ENCODE assay signal across 10 cellular contexts in the genomic region with DNA sequence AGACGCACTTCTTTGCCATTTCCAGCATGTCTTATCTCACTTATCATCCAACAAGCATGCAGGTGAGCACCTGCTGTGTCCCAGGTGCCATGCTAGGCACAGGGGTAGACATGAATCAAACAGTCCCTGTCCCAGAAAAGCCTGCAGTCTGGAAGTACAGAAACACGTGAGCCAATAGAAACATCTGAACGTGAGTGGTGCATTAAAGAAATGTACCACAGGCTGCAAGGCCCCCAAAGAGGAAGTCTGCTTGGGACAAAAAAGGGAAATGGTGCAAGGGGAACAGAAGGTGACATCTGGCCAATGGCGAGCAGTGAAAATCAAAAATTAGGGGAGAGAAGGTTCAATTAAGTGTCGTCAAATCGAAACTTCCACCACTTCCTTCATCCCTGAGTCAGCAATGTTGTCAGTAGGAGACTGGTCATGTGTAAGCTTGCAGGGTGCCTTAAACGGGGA. TPM values are rescaled to one million over a fixed set of nuclear protein-coding genes. Genes with fewer than 3 reads are reported as not detected.
DNase-seq lines count a peak whose midpoint lies in the region; ATAC-seq and TF ChIP-seq lines count a peak whose summit lies in the region.
"Had no signal": no experiment of that assay in that cellular context is flagged by ENCODE, and none has a peak within 500 bp of the region (broad histone marks: within the 10 kb centered on the region; RNA-seq: fewer than 3 reads in every experiment).

No MANE protein-coding gene starts in this region.

- H3K79me2 ChIP-seq in mesendoderm (ENCODE audit: control insufficient read depth, insufficient read depth, low read length), result no peaks in the 10 kb centered on the region

- H4K5ac ChIP-seq in mesendoderm (ENCODE audit: low read length), result no peak overlapping the region

- H3K36me3 Mint-ChIP-seq in activated CD4-positive, alpha-beta T cell treated with anti-CD3 and anti-CD28 coated beads, Interleukin-2, amount 10 ng/mL, durations not matched to agents 24 days and 14 days (ENCODE audit: low read depth), result no peaks in the 10 kb centered on the region
- no peaks in the 10 kb centered on the region for H3K36me3 Mint-ChIP-seq in brain
- no peaks in the 10 kb centered on the region for H3K36me3 Mint-ChIP-seq in stimulated activated effector memory CD8-positive, alpha-beta T cell treated with anti-CD3 and anti-CD28 coated beads, Interleukin-12 subunit alpha, Interleukin-12 subunit beta, amount 100 ng/mL, for 72 hours
- H3K36me3 Mint-ChIP-seq: T-cell had no signal

- H3K27me3 ChIP-seq in HL-60 (ENCODE audit: insufficient read depth, poor library complexity, severe bottlenecking) (no peaks in the 10 kb centered on the region), mesendoderm (ENCODE audit: insufficient read depth, low read length, poor library complexity) (no peaks in the 10 kb centered on the region)
- H3K27me3 ChIP-seq: cardiac muscle cell had no signal

- no peak overlapping the region for H3K56ac ChIP-seq in mesendoderm (ENCODE audit: low read length)

- peak; percentile 48 for DNase-seq in activated CD4-positive, alpha-beta T cell treated with anti-CD3 and anti-CD28 coated beads, Interleukin-2, amount 10 ng/mL, durations not matched to agents 24 days and 14 days
- no peak for DNase-seq in activated CD4-positive, alpha-beta T cell treated with anti-CD3 and anti-CD28 coated beads, Interleukin-2, amount 50 U/mL, for 1 hour
- DNase-seq in HL-60 (ENCODE audit: low read depth in 1 of 2, low spot score in 1 of 2) (peak; percentile 84 to 90), NCI-H2107 (lab: John Stamatoyannopoulos, UW) (no peak), mesendoderm (no peak), iPS-NIHi11 (ENCODE audit: low spot score) (no peak)
- DNase-seq in stimulated activated effector memory CD8-positive, alpha-beta T cell treated with anti-CD3 and anti-CD28 coated beads, Interleukin-12 subunit alpha, Interleukin-12 subunit beta, amount 100 ng/mL, for 72 hours (ENCODE audit: low spot score in 2 of 2), result no peak

- H3K27ac Mint-ChIP-seq in activated CD4-positive, alpha-beta T cell treated with anti-CD3 and anti-CD28 coated beads, Interleukin-2, amount 10 ng/mL, durations not matched to agents 24 days and 14 days, result no peak overlapping the region
- peak overlapping the region in 2 of 5 experiments; percentile 41 to 77 for H3K27ac Mint-ChIP-seq in brain
- H3K27ac Mint-ChIP-seq in stimulated activated effector memory CD8-positive, alpha-beta T cell treated with anti-CD3 and anti-CD28 coated beads, Interleukin-12 subunit alpha, Interleukin-12 subunit beta, amount 100 ng/mL, for 72 hours, result no peak overlapping the region
- H3K27ac Mint-ChIP-seq: T-cell had no signal

- no peak overlapping the region for H3K4ac ChIP-seq in mesendoderm (ENCODE audit: low read depth, low read length)

- intact Hi-C loops in activated CD4-positive, alpha-beta T cell treated with anti-CD3 and anti-CD28 coated beads, Interleukin-2, amount 10 ng/mL, durations not matched to agents 24 days and 14 days (cut with micrococcal nuclease), result loop anchor here (1.0 kb wide), 3 partner anchors 398 to 468 kb away; no protein-coding TSS in a partner anchor

- no peak overlapping the region for H3K4me2 ChIP-seq in mesendoderm (ENCODE audit: low read length)

- no peak overlapping the region for H2BK15ac ChIP-seq in mesendoderm (replicated peaks; ENCODE audit: low read depth)

- no peak overlapping the region for H4K8ac ChIP-seq in mesendoderm (ENCODE audit: low read depth, low read length)

- H2BK120ac ChIP-seq in mesendoderm (ENCODE audit: low read depth, low read length), result no peak overlapping the region

- no peaks in the 10 kb centered on the region for H3K36me3 ChIP-seq in mesendoderm (ENCODE audit: control insufficient read depth, insufficient read depth, low read length)
- H3K36me3 ChIP-seq: cardiac muscle cell had no signal

- no peak overlapping the region for H3K9ac ChIP-seq in mesendoderm (ENCODE audit: low read length)

- H3K4me3 ChIP-seq in HL-60 (replicated peaks; ENCODE audit: insufficient read depth, low read length), result peak overlapping the region; percentile 1; the same call in 1 of the 2 replicates
- no peak overlapping the region for H3K4me3 ChIP-seq in mesendoderm (ENCODE audit: low read length)
- H3K4me3 ChIP-seq: cardiac muscle cell had no signal

- H2BK5ac ChIP-seq in mesendoderm (ENCODE audit: low read length), result no peak overlapping the region

- peak overlapping the region; percentile 66 for H3K27ac ChIP-seq in HL-60 (replicated peaks)
- no peak overlapping the region for H3K27ac ChIP-seq in mesendoderm (ENCODE audit: low read depth, low read length)
- H3K27ac ChIP-seq: cardiac muscle cell had no signal

- peak; percentile 39 for ATAC-seq in stimulated activated effector memory CD8-positive, alpha-beta T cell treated with anti-CD3 and anti-CD28 coated beads, Interleukin-12 subunit alpha, Interleukin-12 subunit beta, amount 100 ng/mL, for 72 hours

- H3K9me3 Mint-ChIP-seq in activated CD4-positive, alpha-beta T cell treated with anti-CD3 and anti-CD28 coated beads, Interleukin-2, amount 10 ng/mL, durations not matched to agents 24 days and 14 days, result no peaks in the 10 kb centered on the region
- H3K9me3 Mint-ChIP-seq in brain, result no peaks in the 10 kb centered on the region
- no peaks in the 10 kb centered on the region for H3K9me3 Mint-ChIP-seq in stimulated activated effector memory CD8-positive, alpha-beta T cell treated with anti-CD3 and anti-CD28 coated beads, Interleukin-12 subunit alpha, Interleukin-12 subunit beta, amount 100 ng/mL, for 72 hours
- H3K9me3 Mint-ChIP-seq: T-cell had no signal

- H3K23ac ChIP-seq in mesendoderm (ENCODE audit: low read length), result no peak overlapping the region

- H3K79me1 ChIP-seq in mesendoderm (ENCODE audit: low read length), result no peaks in the 10 kb centered on the region

- no peak for TF ChIP-seq CTCF in HL-60 (IDR thresholded peaks at IDR 0.05; ENCODE audit: insufficient read depth, low read length)
- peak; percentile 5 to 36 for TF ChIP-seq CTCF in brain (conservative IDR thresholded peaks at IDR 0.05)

- no CpG with 5 or more reads among the region's 7 CpGs for WGBS in mesendoderm (ENCODE audit: extremely low coverage, insufficient coverage, low lambda C conversion rate)

- H3K4me1 Mint-ChIP-seq in activated CD4-positive, alpha-beta T cell treated with anti-CD3 and anti-CD28 coated beads, Interleukin-2, amount 10 ng/mL, durations not matched to agents 24 days and 14 days, result peaks cover 11% of the 10 kb centered on the region
- peaks cover 40% of the 10 kb centered on the region for H3K4me1 Mint-ChIP-seq in brain
- H3K4me1 Mint-ChIP-seq in stimulated activated effector memory CD8-positive, alpha-beta T cell treated with anti-CD3 and anti-CD28 coated beads, Interleukin-12 subunit alpha, Interleukin-12 subunit beta, amount 100 ng/mL, for 72 hours, result peaks cover 27% of the 10 kb centered on the region

- no peak overlapping the region for H2AK5ac ChIP-seq in mesendoderm (ENCODE audit: low read length)

- no peaks in the 10 kb centered on the region for H3K27me3 Mint-ChIP-seq in activated CD4-positive, alpha-beta T cell treated with anti-CD3 and anti-CD28 coated beads, Interleukin-2, amount 10 ng/mL, durations not matched to agents 24 days and 14 days
- H3K27me3 Mint-ChIP-seq in brain, result no peaks in the 10 kb centered on the region

- H3K18ac ChIP-seq in mesendoderm (ENCODE audit: low read length), result no peak overlapping the region

- no peaks in the 10 kb centered on the region for H3K4me1 ChIP-seq in mesendoderm (ENCODE audit: control insufficient read depth, low read depth, low read length)

- no peak overlapping the region for H3K4me3 Mint-ChIP-seq in activated CD4-positive, alpha-beta T cell treated with anti-CD3 and anti-CD28 coated beads, Interleukin-2, amount 10 ng/mL, durations not matched to agents 24 days and 14 days
- no peak overlapping the region for H3K4me3 Mint-ChIP-seq in brain
- no peak overlapping the region for H3K4me3 Mint-ChIP-seq in stimulated activated effector memory CD8-positive, alpha-beta T cell treated with anti-CD3 and anti-CD28 coated beads, Interleukin-12 subunit alpha, Interleukin-12 subunit beta, amount 100 ng/mL, for 72 hours
- H3K4me3 Mint-ChIP-seq: T-cell had no signal

RNA-seq across cellular contexts. Expression of a gene that starts 17.6 kb away (rescaled TPM):
- not detected in 2 replicates for total RNA-seq in activated CD4-positive, alpha-beta T cell treated with anti-CD3 and anti-CD28 coated beads, Interleukin-2, amount 10 ng/mL, durations not matched to agents 24 days and 14 days
- not detected for polyA plus RNA-seq in brain (ENCODE audit: insufficient read depth, low read depth, low replicate concordance)
- polyA plus RNA-seq in mesendoderm (2013, experiment 1 of 2), result not detected
- not detected for polyA plus RNA-seq in mesendoderm (2013, experiment 2 of 2)
- total RNA-seq: cardiac muscle cell, T-cell had no signal
- polyA plus RNA-seq: cardiac muscle cell had no signal

Comparison
In these comparisons a context has a peak if more than half of its experiments do, and no peak if none do; other contexts are left out.
1. DNase-seq: peak in activated CD4-positive, alpha-beta T cell treated with anti-CD3 and anti-CD28 coated beads, Interleukin-2, amount 10 ng/mL, durations not matched to agents 24 days and 14 days (single experiment) and HL-60 (2 of 2); none in activated CD4-positive, alpha-beta T cell treated with anti-CD3 and anti-CD28 coated beads, Interleukin-2, amount 50 U/mL, for 1 hour (single experiment), stimulated activated effector memory CD8-positive, alpha-beta T cell treated with anti-CD3 and anti-CD28 coated beads, Interleukin-12 subunit alpha, Interleukin-12 subunit beta, amount 100 ng/mL, for 72 hours (0 of 2), NCI-H2107 (single experiment), mesendoderm (single experiment) and iPS-NIHi11 (single experiment).